25 cellular contexts compared by ENCODE assay signal in the genomic region with DNA sequence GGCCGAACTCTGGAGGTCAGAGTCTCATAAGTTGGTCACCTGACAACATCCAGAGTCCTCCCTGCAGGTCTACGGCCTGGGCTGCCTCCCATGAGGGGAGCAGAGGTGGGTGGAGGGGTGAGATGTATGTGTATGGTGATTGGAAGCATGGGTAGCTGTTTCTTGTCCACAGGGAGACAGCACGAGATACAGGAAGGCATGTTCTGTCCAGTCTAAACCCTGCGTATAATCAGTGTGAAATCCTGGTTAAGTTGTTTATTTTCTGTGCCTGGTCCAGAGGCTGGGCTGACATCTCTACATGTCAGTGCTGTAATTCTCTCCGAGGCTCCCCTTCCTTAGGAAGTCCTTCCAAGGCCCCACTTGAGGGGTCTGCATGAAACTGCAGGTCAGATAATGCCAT. TPM values are rescaled to one million over a fixed set of nuclear protein-coding genes. Genes with fewer than 3 reads are reported as not detected.
"Had no signal": no experiment of that assay in that cellular context is flagged by ENCODE, and none has a peak within 500 bp of the region (broad histone marks: within the 10 kb centered on the region; RNA-seq: fewer than 3 reads in every experiment).

No MANE protein-coding gene starts in this region.

- H3K4me1 ChIP-seq: body of pancreas had no signal

- H3K27me3 ChIP-seq: body of pancreas, spleen, suprapubic skin, tibial nerve, vagina had no signal

- FAIRE-seq: frontal cortex, TTC549 had no signal

- DNase-seq: activated CD4-positive, alpha-beta T cell treated with anti-CD3 and anti-CD28 coated beads, Interleukin-2, amount 10 ng/mL, durations not matched to agents 7 days and 5 days; activated CD4-positive, CD25-positive, alpha-beta regulatory T cell treated with anti-CD3 and anti-CD28 coated beads, Interleukin-2, amount 50 U/mL, for 72 hours; activated CD8-positive, alpha-beta memory T cell treated with anti-CD3 and anti-CD28 coated beads, Interleukin-2, amount 10 ng/mL, durations not matched to agents 7 days and 5 days; activated CD8-positive, alpha-beta T cell treated with anti-CD3 and anti-CD28 coated beads for 36 hours; activated gamma-delta T cell; activated T-cell treated with anti-CD3 and anti-CD28 coated beads for 4 hours; anterior cingulate cortex; body of pancreas; caudate nucleus; effector memory CD4-positive, alpha-beta T cell; hypothalamus; left ventricle myocardium inferior; occipital lobe; stimulated activated CD4-positive, alpha-beta T cell treated with anti-CD3 and anti-CD28 coated beads, Interleukin-4, amount 100 ng/mL, for 24 hours; stimulated activated naive CD8-positive, alpha-beta T cell treated with anti-CD3 and anti-CD28 coated beads, Interleukin-15, Interleukin-2, amounts not matched to agents 100 U/mL and 50 U/mL, for 24 hours; T-helper 1 cell; WERI-Rb-1 had no signal

- ATAC-seq: activated CD8-positive, alpha-beta memory T cell treated with anti-CD3 and anti-CD28 coated beads, Interleukin-2, amount 10 ng/mL, durations not matched to agents 7 days and 5 days; activated CD8-positive, alpha-beta T cell treated with anti-CD3 and anti-CD28 coated beads for 36 hours; body of pancreas; sciatic nerve; stimulated activated naive CD8-positive, alpha-beta T cell treated with anti-CD3 and anti-CD28 coated beads, Interleukin-15, Interleukin-2, amounts not matched to agents 100 U/mL and 50 U/mL, for 24 hours had no signal

- H3K36me3 ChIP-seq: left ventricle myocardium inferior, spleen, suprapubic skin, tibial nerve, vagina, WERI-Rb-1 had no signal

- H3K27ac ChIP-seq: body of pancreas, left ventricle myocardium inferior, spleen, suprapubic skin, tibial nerve, vagina, WERI-Rb-1 had no signal

- H3K4me3 ChIP-seq: body of pancreas, left ventricle myocardium inferior, spleen, suprapubic skin, tibial nerve, vagina had no signal

- H3K9me3 ChIP-seq: body of pancreas, left ventricle myocardium inferior, spleen, suprapubic skin, tibial nerve, vagina had no signal

RNA-seq across cellular contexts. Expression of gene TOGARAM2, which starts 8.9 kb away (rescaled TPM):
- total RNA-seq: renal cortical epithelial cell had no signal
